In genomic region chrX:130002541-130002940, GRCh38 we compare ENCODE assay signal across 19 cellular contexts. TPM values are rescaled to one million over a fixed set of nuclear protein-coding genes. Genes with fewer than 3 reads are reported as not detected.
DNase-seq lines count a peak whose midpoint lies in the region; ATAC-seq, FAIRE-seq and TF ChIP-seq lines count a peak whose summit lies in the region.
"Had no signal": no experiment of that assay in that cellular context is flagged by ENCODE, and none has a peak within 500 bp of the region (broad histone marks: within the 10 kb centered on the region; RNA-seq: fewer than 3 reads in every experiment).

No MANE protein-coding gene starts in this region.

- no peak for TF ChIP-seq EP300 in K562 (IDR thresholded peaks at IDR 0.05; ENCODE audit: low read length)

- CTCF ChIA-PET in activated naive CD4-positive, alpha-beta T cell treated with anti-CD3 and anti-CD28 coated beads, Interleukin-2, amount 10 ng/mL, durations not matched to agents 7 days and 5 days (lab: Charles Lee) = no interaction called here
- CTCF ChIA-PET in K562 (lab: Yijun Ruan, JAX; ENCODE audit: low intra/inter-chr PET ratio) = no interaction called here

- H3K9ac ChIP-seq in K562 (ENCODE audit: insufficient read depth in 1 of 2, low read depth in 2 of 2, low read length in 2 of 2) = no peak overlapping the region

- H2AFZ ChIP-seq in K562 (ENCODE audit: low read depth, low read length) = no peak overlapping the region

- no peak overlapping the region for H3K4me2 ChIP-seq in K562 (ENCODE audit: insufficient read depth, low read length)
- H3K4me2 ChIP-seq: A549 had no signal

- H3K27ac ChIP-seq in K562 (ENCODE audit: extremely low read depth, low read depth, low read length) (no peak overlapping the region), prostate gland (no peak overlapping the region)
- H3K27ac ChIP-seq: 22Rv1, A549, C4-2B had no signal

- intact Hi-C loops in K562 (cut with micrococcal nuclease) = no loop called here
- intact Hi-C loops in prostate gland (cut with DNase I) = no loop called here
- intact Hi-C loops in mucosa of descending colon (cut with DNase I, micrococcal nuclease) = no loop called here

- H3K36me3 ChIP-seq in K562 (ENCODE audit: control insufficient read depth, insufficient read depth, low read length) (peaks cover 31% of the 10 kb centered on the region; the same call in 2 of the 3 replicates), prostate gland (no peaks in the 10 kb centered on the region), mucosa of descending colon (ENCODE audit: low read depth) (no peaks in the 10 kb centered on the region)

- H3K4me3 Mint-ChIP-seq in activated naive CD4-positive, alpha-beta T cell treated with anti-CD3 and anti-CD28 coated beads, Interleukin-2, amount 10 ng/mL, durations not matched to agents 7 days and 5 days = no peak overlapping the region
- no peak overlapping the region for H3K4me3 Mint-ChIP-seq in memory B cell
- H3K4me3 Mint-ChIP-seq in stimulated activated effector memory CD8-positive, alpha-beta T cell treated with anti-CD3 and anti-CD28 coated beads, Interleukin-12 subunit alpha, Interleukin-12 subunit beta, amount 100 ng/mL, for 72 hours = no peak overlapping the region
- H3K4me3 Mint-ChIP-seq: CD4-positive, alpha-beta T cell; H9 had no signal

- H3K27me3 ChIP-seq in K562 (ENCODE audit: control insufficient read depth in 2 of 2, insufficient read depth in 2 of 2, low read length in 2 of 2) (no peaks in the 10 kb centered on the region), prostate gland (replicated peaks; ENCODE audit: insufficient read depth) (no peaks in the 10 kb centered on the region)

- POLR2A ChIA-PET in K562 (lab: Yijun Ruan, JAX) = interaction anchor here (1.5 kb wide), 1 partner anchor 10 kb away, joined by 4 read pairs; no protein-coding TSS in a partner anchor

- H3K4me3 ChIP-seq in K562 = no peak overlapping the region
- H3K4me3 ChIP-seq in prostate gland = no peak overlapping the region
- H3K4me3 ChIP-seq in mucosa of descending colon = no peak overlapping the region
- H3K4me3 ChIP-seq: A549 had no signal

- H3K4me1 ChIP-seq in K562 (replicated peaks in 1 of 2; ENCODE audit: control insufficient read depth in 2 of 2, insufficient read depth in 2 of 2, low read length in 2 of 2) = peaks cover 4 to 8% of the 10 kb centered on the region in 2 experiments; a peak in 4 of 5 replicates
- H3K4me1 ChIP-seq in prostate gland (replicated peaks) = no peaks in the 10 kb centered on the region
- no peaks in the 10 kb centered on the region for H3K4me1 ChIP-seq in mucosa of descending colon (ENCODE audit: low read depth)
- H3K4me1 ChIP-seq: A549, Caco-2 had no signal

- no peak for TF ChIP-seq RAD21 in K562 (CRISPR knock-in tag; conservative IDR thresholded peaks at IDR 0.05 in 1 of 2, IDR thresholded peaks at IDR 0.05 in 1 of 2)

- no peaks in the 10 kb centered on the region for H3K9me1 ChIP-seq in K562 (ENCODE audit: control insufficient read depth, insufficient read depth, low read length)

- no peak for TF ChIP-seq POLR2A in K562 (conservative IDR thresholded peaks at IDR 0.05)
- TF ChIP-seq POLR2A in prostate gland (IDR thresholded peaks at IDR 0.05) = no peak

- DNase-seq in activated naive CD4-positive, alpha-beta T cell treated with anti-CD3 and anti-CD28 coated beads, Interleukin-2, amount 50 U/mL, for 72 hours (ENCODE audit: low spot score in 2 of 2) = no peak
- no peak for DNase-seq in activated naive CD4-positive, alpha-beta T cell treated with anti-CD3 and anti-CD28 coated beads, Interleukin-2, amount 10 ng/mL, durations not matched to agents 7 days and 5 days
- no peak for DNase-seq in K562 (ENCODE audit: extremely low read depth in 1 of 4, low spot score in 3 of 4)
- DNase-seq in memory B cell (ENCODE audit: low spot score in 2 of 2) = no peak
- no peak for DNase-seq in stimulated activated effector memory CD8-positive, alpha-beta T cell treated with anti-CD3 and anti-CD28 coated beads, Interleukin-12 subunit alpha, Interleukin-12 subunit beta, amount 100 ng/mL, for 72 hours (ENCODE audit: low spot score in 2 of 2)
- no peak for DNase-seq in prostate gland (ENCODE audit: low spot score)
- DNase-seq in mucosa of descending colon = no peak
- DNase-seq: AML-193; Caco-2; CD4-positive, alpha-beta T cell; H9 had no signal

- H3K27ac Mint-ChIP-seq in activated naive CD4-positive, alpha-beta T cell treated with anti-CD3 and anti-CD28 coated beads, Interleukin-2, amount 50 U/mL, for 72 hours = peak overlapping the region; percentile 26 to 66
- no peak overlapping the region for H3K27ac Mint-ChIP-seq in activated naive CD4-positive, alpha-beta T cell treated with anti-CD3 and anti-CD28 coated beads, Interleukin-2, amount 10 ng/mL, durations not matched to agents 7 days and 5 days
- peak overlapping the region; percentile 55 for H3K27ac Mint-ChIP-seq in memory B cell
- H3K27ac Mint-ChIP-seq in stimulated activated effector memory CD8-positive, alpha-beta T cell treated with anti-CD3 and anti-CD28 coated beads, Interleukin-12 subunit alpha, Interleukin-12 subunit beta, amount 100 ng/mL, for 72 hours = peak overlapping the region; percentile 73
- H3K27ac Mint-ChIP-seq: CD4-positive, alpha-beta T cell had no signal

- H3K27me3 Mint-ChIP-seq in activated naive CD4-positive, alpha-beta T cell treated with anti-CD3 and anti-CD28 coated beads, Interleukin-2, amount 10 ng/mL, durations not matched to agents 7 days and 5 days = no peaks in the 10 kb centered on the region
- H3K27me3 Mint-ChIP-seq in memory B cell = no peaks in the 10 kb centered on the region
- H3K27me3 Mint-ChIP-seq: CD4-positive, alpha-beta T cell had no signal

- peaks cover 27% of the 10 kb centered on the region for H3K79me2 ChIP-seq in K562 (ENCODE audit: control insufficient read depth, insufficient read depth, low read length)

- no TSS peak for BruUV-seq in K562 (replicated peaks; lab: Mats Ljungman, UMichigan)

- no peak for FAIRE-seq in K562 (lab: Jason Lieb, UNC)
- FAIRE-seq: A549, D721Med, G401.6, H1, HTR-8/SVneo had no signal

- H4K20me1 ChIP-seq in K562 (replicated peaks; ENCODE audit: control insufficient read depth, insufficient read depth, low read length) = no peaks in the 10 kb centered on the region

- in situ Hi-C loops in K562 (cut with MboI) = no loop called here

- no peaks in the 10 kb centered on the region for H3K36me3 Mint-ChIP-seq in activated naive CD4-positive, alpha-beta T cell treated with anti-CD3 and anti-CD28 coated beads, Interleukin-2, amount 50 U/mL, for 72 hours
- H3K36me3 Mint-ChIP-seq in activated naive CD4-positive, alpha-beta T cell treated with anti-CD3 and anti-CD28 coated beads, Interleukin-2, amount 10 ng/mL, durations not matched to agents 7 days and 5 days = peaks cover 7% of the 10 kb centered on the region
- no peaks in the 10 kb centered on the region for H3K36me3 Mint-ChIP-seq in memory B cell
- peaks cover 39% of the 10 kb centered on the region for H3K36me3 Mint-ChIP-seq in stimulated activated effector memory CD8-positive, alpha-beta T cell treated with anti-CD3 and anti-CD28 coated beads, Interleukin-12 subunit alpha, Interleukin-12 subunit beta, amount 100 ng/mL, for 72 hours

- no peaks in the 10 kb centered on the region for H3K9me3 Mint-ChIP-seq in activated naive CD4-positive, alpha-beta T cell treated with anti-CD3 and anti-CD28 coated beads, Interleukin-2, amount 50 U/mL, for 72 hours
- no peaks in the 10 kb centered on the region for H3K9me3 Mint-ChIP-seq in activated naive CD4-positive, alpha-beta T cell treated with anti-CD3 and anti-CD28 coated beads, Interleukin-2, amount 10 ng/mL, durations not matched to agents 7 days and 5 days
- no peaks in the 10 kb centered on the region for H3K9me3 Mint-ChIP-seq in memory B cell
- H3K9me3 Mint-ChIP-seq in stimulated activated effector memory CD8-positive, alpha-beta T cell treated with anti-CD3 and anti-CD28 coated beads, Interleukin-12 subunit alpha, Interleukin-12 subunit beta, amount 100 ng/mL, for 72 hours = no peaks in the 10 kb centered on the region
- H3K9me3 Mint-ChIP-seq: CD4-positive, alpha-beta T cell had no signal

- TF ChIP-seq CTCF in K562 (IDR thresholded peaks at IDR 0.05 in 2 of 3, conservative IDR thresholded peaks at IDR 0.05 in 1 of 3; ENCODE audit: insufficient read depth in 2 of 3, low read depth in 1 of 3, low read length in 3 of 3) (no peak), prostate gland (IDR thresholded peaks at IDR 0.05) (no peak), mucosa of descending colon (IDR thresholded peaks at IDR 0.05) (no peak)

- H3K9me3 ChIP-seq in K562 (replicated peaks; ENCODE audit: control insufficient read depth, insufficient read depth, low read depth, low read length) (no peaks in the 10 kb centered on the region), prostate gland (no peaks in the 10 kb centered on the region), mucosa of descending colon (no peaks in the 10 kb centered on the region)
- H3K9me3 ChIP-seq: A549, Caco-2 had no signal

- no peak for ATAC-seq in activated naive CD4-positive, alpha-beta T cell treated with anti-CD3 and anti-CD28 coated beads, Interleukin-2, amount 50 U/mL, for 72 hours
- ATAC-seq in K562 (no peak), memory B cell (ENCODE audit: low read depth) (no peak), mucosa of descending colon (no peak), HG02884 (IDR thresholded peaks at IDR 0.05; ENCODE audit: unreplicated experiment) (no peak)
- ATAC-seq in stimulated activated effector memory CD8-positive, alpha-beta T cell treated with anti-CD3 and anti-CD28 coated beads, Interleukin-12 subunit alpha, Interleukin-12 subunit beta, amount 100 ng/mL, for 72 hours = no peak

- WGBS in K562 (ENCODE audit: insufficient coverage, low coverage, missing lambda C conversion rate) = no CpG with 5 or more reads among the region's 1 CpG
- WGBS in prostate gland = 40% methylated on average over 1 of the region's 1 CpG

- H3K4me1 Mint-ChIP-seq in activated naive CD4-positive, alpha-beta T cell treated with anti-CD3 and anti-CD28 coated beads, Interleukin-2, amount 10 ng/mL, durations not matched to agents 7 days and 5 days = peaks cover 11% of the 10 kb centered on the region
- H3K4me1 Mint-ChIP-seq in memory B cell = peaks cover 8% of the 10 kb centered on the region
- peaks cover 16% of the 10 kb centered on the region for H3K4me1 Mint-ChIP-seq in stimulated activated effector memory CD8-positive, alpha-beta T cell treated with anti-CD3 and anti-CD28 coated beads, Interleukin-12 subunit alpha, Interleukin-12 subunit beta, amount 100 ng/mL, for 72 hours

RNA-seq across cellular contexts. Expression of gene BCORL1, which starts 20.1 kb away (rescaled TPM):
- 10 to 100 TPM in 1 of 2 donors, 1 to 10 TPM in 1; 5.9 to 10.0 TPM for total RNA-seq in activated naive CD4-positive, alpha-beta T cell treated with anti-CD3 and anti-CD28 coated beads, Interleukin-2, amount 50 U/mL, for 72 hours
- 14.0 and 23.7 TPM in 2 replicates for total RNA-seq in K562 (2011; cell fraction: chromatin; rRNA removed; ENCODE audit: low replicate concordance)
- 8.3 TPM in 2 replicates for total RNA-seq in K562 (2011; cell fraction: nucleolus; rRNA removed)
- total RNA-seq in K562 (2011; cell fraction: nucleoplasm; rRNA removed) = 9.8 and 10.6 TPM in 2 replicates
- total RNA-seq in K562 (2014; rRNA removed) (3.3 and 4.5 TPM in 2 replicates), K562 (2014; rRNA removed; fragmentation: Illumina TruSeq; extraction: Trizol) (1.4 and 2.1 TPM in 2 replicates), K562 (2015; rRNA removed; fragmentation: Illumina TruSeq; extraction: Trizol) (2.1 and 3.3 TPM in 2 replicates), K562 (2021) (26.2 and 29.6 TPM in 2 replicates), prostate gland (10 to 100 TPM in 1 of 2 donors, 1 to 10 TPM in 1; 4.4 to 25.2 TPM), mucosa of descending colon (10 to 100 TPM in 2 of 3 donors, 1 to 10 TPM in 1; 7.3 to 24.2 (median 10.0) TPM)
- polyA plus RNA-seq in K562 (2011; rRNA removed) (1.0 and 1.7 TPM in 2 replicates), K562 (2014; fragmentation: Illumina TruSeq; extraction: Trizol) (16.2 and 18.2 TPM in 2 replicates), K562 (2014; fragmentation: Nextera tagmentation; extraction: Ambion mirVana) (under 1 TPM; 0.48 to 0.55 TPM), K562 (2014; rRNA removed) (4.3 and 5.0 TPM in 2 replicates)
- 1.1 and 1.2 TPM in 2 replicates for polyA plus RNA-seq in K562 (2011; cell fraction: cytosol; rRNA removed)
- 4.0 and 5.7 TPM in 2 replicates for polyA plus RNA-seq in K562 (2011; cell fraction: nucleus; rRNA removed)
- 9.5 and 11.9 TPM in 2 replicates for polyA plus RNA-seq in K562 (2012)
- 1.8 and 2.1 TPM in 2 replicates for polyA minus RNA-seq in K562 (2011; rRNA and poly(A)+ RNA removed)
- polyA minus RNA-seq in K562 (2011; cell fraction: cytosol; rRNA and poly(A)+ RNA removed) = 7.8 and 13.0 TPM in 2 replicates
- 3.2 and 3.4 TPM in 2 replicates for polyA minus RNA-seq in K562 (2011; cell fraction: nucleus; rRNA and poly(A)+ RNA removed)
